8 cellular contexts compared by ENCODE assay signal in genomic region chr13:46553886-46554855, GRCh38. TPM values are rescaled to one million over a fixed set of nuclear protein-coding genes. Genes with fewer than 3 reads are reported as not detected.
DNase-seq lines count a peak whose midpoint lies in the region; ATAC-seq and TF ChIP-seq lines count a peak whose summit lies in the region.

No MANE protein-coding gene starts in this region.

- TF ChIP-seq CTCF in lower lobe of right lung (IDR thresholded peaks at IDR 0.05) = peak; percentile 50

- no peaks in the 10 kb centered on the region for H3K27me3 ChIP-seq in duodenal mucosa (ENCODE audit: control insufficient read depth in 1 of 2, insufficient read depth in 2 of 2, low read length in 2 of 2)
- no peaks in the 10 kb centered on the region for H3K27me3 ChIP-seq in lower lobe of right lung (ENCODE audit: low read depth)

- no peaks in the 10 kb centered on the region for H3K36me3 ChIP-seq in duodenal mucosa (ENCODE audit: control insufficient read depth in 1 of 2, insufficient read depth in 2 of 2, low read length in 2 of 2)
- no peaks in the 10 kb centered on the region for H3K36me3 ChIP-seq in lower lobe of right lung

- peaks cover 19 to 30% of the 10 kb centered on the region in 2 donors for H3K4me1 ChIP-seq in duodenal mucosa (ENCODE audit: control insufficient read depth in 1 of 2, insufficient read depth in 2 of 2, low read length in 2 of 2)
- peaks cover 29% of the 10 kb centered on the region for H3K4me1 ChIP-seq in lower lobe of right lung

- peak overlapping the region; percentile 82 to 84 for H3K9ac ChIP-seq in duodenal mucosa (ENCODE audit: low read depth in 1 of 2, low read length in 2 of 2)

- peak; percentile 42 for ATAC-seq in HG02981 (IDR thresholded peaks at IDR 0.05; ENCODE audit: unreplicated experiment)
- ATAC-seq in lower lobe of right lung = peak; percentile 81 to 86

- H3K4me3 ChIP-seq in duodenal mucosa (ENCODE audit: low read depth in 1 of 2, low read length in 2 of 2) (peak overlapping the region; percentile 83 to 93), lower lobe of right lung (peak overlapping the region; percentile 97)

- peak overlapping the region; percentile 82 for H3K27ac ChIP-seq in duodenal mucosa (ENCODE audit: low read depth, low read length)
- peak overlapping the region; percentile 87 for H3K27ac ChIP-seq in lower lobe of right lung

- DNase-seq in NCI-H2107 (lab: John Stamatoyannopoulos, UW) (peak; percentile 7), NCI-H2107 treated with DMSO at 0.1 percent for 48 hours (lab: John Stamatoyannopoulos, UW; ENCODE audit: unreplicated experiment) (no peak), NCI-H526 treated with DMSO at 0.1 percent for 48 hours (lab: John Stamatoyannopoulos, UW) (peak; percentile 66), lower lobe of right lung (peak; percentile 82)
- DNase-seq in activated CD4-positive, alpha-beta T cell treated with anti-CD3 and anti-CD28 coated beads, Interleukin-2, amount 50 U/mL, for 4 hours = peak; percentile 42 to 50
- DNase-seq in stimulated activated CD4-positive, alpha-beta T cell treated with anti-CD3 and anti-CD28 coated beads, Interleukin-4, amount 100 ng/mL, for 48 hours (ENCODE audit: low read depth in 2 of 2) = peak; percentile 47 to 60

- H3K9me3 ChIP-seq in duodenal mucosa (ENCODE audit: control insufficient read depth in 1 of 2, low read length in 2 of 2) = no peaks in the 10 kb centered on the region
- no peaks in the 10 kb centered on the region for H3K9me3 ChIP-seq in lower lobe of right lung

- intact Hi-C loops in lower lobe of right lung (cut with DNase I) = loop anchor here (5.0 kb wide), 1 partner anchor 163 kb away; no protein-coding TSS in a partner anchor

RNA-seq across cellular contexts. Expression of gene LRCH1, which starts 1.2 kb away (rescaled TPM):
- total RNA-seq in lower lobe of right lung = 25.9 TPM
